17 cellular contexts compared by ENCODE assay signal in the genomic region with DNA sequence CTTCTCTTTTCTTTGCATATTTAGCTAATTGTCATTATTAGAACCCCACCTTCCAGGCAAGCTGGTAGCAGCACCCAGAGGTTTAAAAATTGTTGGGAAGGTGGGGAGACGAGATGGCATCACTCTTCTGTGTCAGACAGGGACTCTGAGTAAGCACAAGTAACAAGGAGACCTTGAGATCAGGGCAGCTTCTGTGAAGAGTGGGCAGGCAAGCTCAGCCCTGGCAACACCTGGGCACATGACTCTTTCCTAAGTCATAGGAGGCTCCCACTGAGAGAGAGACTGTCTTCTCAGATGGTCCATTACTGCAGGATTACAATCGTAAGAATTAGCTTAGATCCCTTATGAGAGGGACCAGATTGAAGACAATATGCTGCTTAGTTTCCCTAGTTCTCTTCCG.
A peak's percentile ranks its signal among the peaks of the same experiment; 100 is the strongest.
DNase-seq lines count a peak whose midpoint lies in the region; ATAC-seq, FAIRE-seq and TF ChIP-seq lines count a peak whose summit lies in the region.
"Had no signal": no experiment of that assay in that cellular context is flagged by ENCODE, and none has a peak within 500 bp of the region (broad histone marks: within the 10 kb centered on the region; RNA-seq: fewer than 3 reads in every experiment).

No MANE protein-coding gene starts in this region.

- H3K27me3 ChIP-seq in foreskin keratinocyte: no peaks in the 10 kb centered on the region
- H3K27me3 ChIP-seq: BE2C had no signal

- peak; percentile 81 for ATAC-seq in foreskin keratinocyte
- ATAC-seq in GM18907 (IDR thresholded peaks at IDR 0.05; ENCODE audit: unreplicated experiment): no peak
- no peak for ATAC-seq in HG03045 (IDR thresholded peaks at IDR 0.05; ENCODE audit: unreplicated experiment)
- ATAC-seq: HCT116 had no signal

- H3K4me1 ChIP-seq in foreskin keratinocyte: peaks cover 5% of the 10 kb centered on the region
- H3K4me1 ChIP-seq: BE2C had no signal

- DNase-seq in D721Med (ENCODE audit: insufficient read length, low spot score): no peak
- peak; percentile 31 for DNase-seq in HT1080 (ENCODE audit: low read depth)
- peak in 1 of 2 donors; percentile 18 for DNase-seq in foreskin keratinocyte
- DNase-seq in pons (ENCODE audit: low spot score): peak; percentile 48
- DNase-seq in medulla oblongata (ENCODE audit: extremely low spot score): no peak
- DNase-seq: BE2C; CD4-positive, alpha-beta memory T cell; DMS153; DND-41; GDM1 had no signal

- no peak overlapping the region for H3K27ac ChIP-seq in foreskin keratinocyte
- H3K27ac ChIP-seq: C4-2B had no signal

- peak; percentile 72 for FAIRE-seq in D721Med (lab: Jason Lieb, UNC)
- FAIRE-seq: A204.1, GM12892, H54 had no signal

- TF ChIP-seq CTCF in D721Med (IDR thresholded peaks at IDR 0.05; ENCODE audit: insufficient read depth, missing control alignments) (no peak), foreskin keratinocyte (conservative IDR thresholded peaks at IDR 0.05) (no peak)

Comparison
In these comparisons a context has a peak if more than half of its experiments do, and no peak if none do; other contexts are left out.
1. DNase-seq: peak in HT1080 (single experiment) and pons (single experiment); none in D721Med (single experiment) and medulla oblongata (single experiment).